8 cellular contexts compared by ENCODE assay signal in genomic region chr11:45145421-45146071, GRCh38. TPM values are rescaled to one million over a fixed set of nuclear protein-coding genes. Genes with fewer than 3 reads are reported as not detected.
A peak's percentile ranks its signal among the peaks of the same experiment; 100 is the strongest.
DNase-seq lines count a peak whose midpoint lies in the region; ATAC-seq and TF ChIP-seq lines count a peak whose summit lies in the region.

No MANE protein-coding gene starts in this region.

- ATAC-seq in activated naive CD4-positive, alpha-beta T cell treated with anti-CD3 and anti-CD28 coated beads, Interleukin-2, amount 50 U/mL, for 72 hours: no peak
- no peak for ATAC-seq in HG02678 (IDR thresholded peaks at IDR 0.05; ENCODE audit: unreplicated experiment)

- no peaks in the 10 kb centered on the region for H3K36me3 ChIP-seq in HAP-1 (replicated peaks)
- no peaks in the 10 kb centered on the region for H3K36me3 ChIP-seq in right atrium auricular region

- DNase-seq in 8988T (peak; percentile 20), HAP-1 (ENCODE audit: low spot score in 2 of 2) (no peak), right atrium auricular region (ENCODE audit: low spot score) (no peak), putamen (ENCODE audit: low spot score) (peak; percentile 22), SKM-1 (lab: John Stamatoyannopoulos, UW; ENCODE audit: unreplicated experiment) (no peak), GF-D8 (lab: John Stamatoyannopoulos, UW) (no peak)
- peak; percentile 5 to 52 for DNase-seq in activated naive CD4-positive, alpha-beta T cell treated with anti-CD3 and anti-CD28 coated beads, Interleukin-2, amount 50 U/mL, for 72 hours (ENCODE audit: low spot score in 2 of 2)

- H3K4me1 ChIP-seq in HAP-1: peaks cover 4% of the 10 kb centered on the region; the same call in 1 of the 2 replicates
- peaks cover 0 to 26% of the 10 kb centered on the region in 2 donors for H3K4me1 ChIP-seq in right atrium auricular region

- peak overlapping the region; percentile 95 to 97 for H3K27ac ChIP-seq in right atrium auricular region

- no peaks in the 10 kb centered on the region for H3K9me3 Mint-ChIP-seq in activated naive CD4-positive, alpha-beta T cell treated with anti-CD3 and anti-CD28 coated beads, Interleukin-2, amount 50 U/mL, for 72 hours

- no peaks in the 10 kb centered on the region for H3K9me3 ChIP-seq in HAP-1
- no peaks in the 10 kb centered on the region for H3K9me3 ChIP-seq in right atrium auricular region

- H3K27me3 ChIP-seq in HAP-1 (ENCODE audit: low read depth): no peaks in the 10 kb centered on the region; the same call in 1 of the 2 replicates
- no peaks in the 10 kb centered on the region for H3K27me3 ChIP-seq in right atrium auricular region

- H3K27ac Mint-ChIP-seq in activated naive CD4-positive, alpha-beta T cell treated with anti-CD3 and anti-CD28 coated beads, Interleukin-2, amount 50 U/mL, for 72 hours: peak overlapping the region; percentile 73 to 79

- TF ChIP-seq CTCF in right atrium auricular region (IDR thresholded peaks at IDR 0.05): no peak

- H3K4me3 ChIP-seq in HAP-1 (peak overlapping the region; percentile 56; the same call in 1 of the 2 replicates), right atrium auricular region (peak overlapping the region; percentile 57 to 77)

- no peaks in the 10 kb centered on the region for H3K36me3 Mint-ChIP-seq in activated naive CD4-positive, alpha-beta T cell treated with anti-CD3 and anti-CD28 coated beads, Interleukin-2, amount 50 U/mL, for 72 hours

- in situ Hi-C loops in HAP-1 (cut with MboI; ENCODE audit: low sequenced_read_pairs): loop anchor here (25.0 kb wide), 1 partner anchor 617 kb away; no protein-coding TSS in a partner anchor

RNA-seq across cellular contexts. Expression of gene PRDM11, which starts 0.9 kb away (rescaled TPM):
- 1 to 10 TPM in 1 of 2 donors, under 1 TPM in 1; 0.57 to 1.5 TPM for total RNA-seq in activated naive CD4-positive, alpha-beta T cell treated with anti-CD3 and anti-CD28 coated beads, Interleukin-2, amount 50 U/mL, for 72 hours
- total RNA-seq in right atrium auricular region: 10 to 100 TPM; 13.5 to 27.6 TPM

Comparison
In these comparisons a context has a peak if more than half of its experiments do, and no peak if none do; other contexts are left out.
1. DNase-seq: peak in 8988T (single experiment), activated naive CD4-positive, alpha-beta T cell treated with anti-CD3 and anti-CD28 coated beads, Interleukin-2, amount 50 U/mL, for 72 hours (2 of 2) and putamen (single experiment); none in HAP-1 (0 of 2), right atrium auricular region (single experiment), SKM-1 (single experiment) and GF-D8 (single experiment).
2. RNA of gene PRDM11, which starts 0.9 kb away (total RNA-seq): 13.5 to 27.6 TPM in right atrium auricular region; 0.57 to 1.5 TPM in activated naive CD4-positive, alpha-beta T cell treated with anti-CD3 and anti-CD28 coated beads, Interleukin-2, amount 50 U/mL, for 72 hours; every median in the first group is over 4 times any median in the second.